ENCODE assay signal across 9 cellular contexts in the genomic region with DNA sequence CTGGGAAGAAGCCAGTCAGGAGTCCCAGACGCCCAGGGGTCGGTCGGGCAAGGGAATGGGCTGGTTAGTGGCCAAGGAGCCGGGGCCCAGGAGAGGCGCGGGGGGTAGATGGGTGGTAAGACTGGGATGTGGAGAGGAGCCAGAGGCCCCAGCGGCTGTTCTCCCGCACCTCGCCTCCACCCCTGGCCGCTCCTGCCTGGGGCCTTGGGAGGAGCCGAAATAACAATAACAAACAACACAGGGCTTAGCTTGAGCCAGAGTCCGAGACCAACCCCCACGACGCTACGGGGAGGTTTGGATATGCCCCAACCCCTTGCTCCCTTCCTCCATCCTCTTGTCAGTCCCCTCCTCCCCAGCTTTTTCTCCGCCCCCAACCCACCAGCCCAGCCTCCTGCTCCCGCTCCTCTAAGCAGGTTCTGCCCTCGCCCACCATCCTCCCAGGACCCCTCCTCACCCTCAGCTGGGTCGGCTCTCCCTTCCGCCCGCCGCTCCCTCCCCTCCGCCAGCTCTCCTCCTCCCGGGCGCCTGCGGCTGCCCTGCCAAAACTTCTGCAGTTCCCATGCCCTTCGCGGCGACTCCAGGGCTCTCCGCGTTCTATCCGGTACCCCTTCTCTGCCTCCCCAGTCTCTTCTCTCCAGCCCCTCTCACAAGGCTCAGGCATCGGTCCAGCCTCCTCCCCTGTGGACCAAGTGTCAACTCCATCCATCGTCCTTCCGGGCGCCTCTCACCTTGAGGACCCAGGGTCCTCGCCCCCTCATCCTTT. TPM values are rescaled to one million over a fixed set of nuclear protein-coding genes. Genes with fewer than 3 reads are reported as not detected.
A peak's percentile ranks its signal among the peaks of the same experiment; 100 is the strongest.
DNase-seq lines count a peak whose midpoint lies in the region; ATAC-seq and TF ChIP-seq lines count a peak whose summit lies in the region.
"Had no signal": no experiment of that assay in that cellular context is flagged by ENCODE, and none has a peak within 500 bp of the region (broad histone marks: within the 10 kb centered on the region; RNA-seq: fewer than 3 reads in every experiment).

No MANE protein-coding gene starts in this region.

- H3K9me3 ChIP-seq in ES-I3 (ENCODE audit: control insufficient read depth, insufficient read depth, low read length): no peaks in the 10 kb centered on the region
- H3K9me3 ChIP-seq in PC-9 (ENCODE audit: insufficient read depth, low read depth): no peaks in the 10 kb centered on the region
- no peaks in the 10 kb centered on the region for H3K9me3 ChIP-seq in esophagus muscularis mucosa

- H3K4me2 ChIP-seq in PC-9: peak overlapping the region; percentile 94

- peak overlapping the region; percentile 66 for H3K4me3 Mint-ChIP-seq in osteocyte (ENCODE audit: unreplicated experiment)

- WGBS in esophagus muscularis mucosa: 11% methylated on average over 37 of the region's 37 CpGs

- peak overlapping the region; percentile 74 for H2AFZ ChIP-seq in PC-9

- peaks cover 26% of the 10 kb centered on the region for H3K36me3 Mint-ChIP-seq in osteocyte (ENCODE audit: unreplicated experiment)

- H3K9ac ChIP-seq in ES-I3 (ENCODE audit: low read depth, low read length): peak overlapping the region; percentile 61; the same call in 1 of the 2 replicates

- H3F3A ChIP-seq in PC-9 (ENCODE audit: insufficient read depth, low read depth): peaks cover 30% of the 10 kb centered on the region

- TSS peak; percentile 9 for BruUV-seq in PC-9 (replicated peaks; lab: Mats Ljungman, UMichigan)

- no peak for TF ChIP-seq EP300 in esophagus muscularis mucosa (IDR thresholded peaks at IDR 0.05)

- H3K4me1 ChIP-seq in ES-I3 (ENCODE audit: insufficient read depth, low read length) (peaks cover 14% of the 10 kb centered on the region), PC-9 (replicated peaks; ENCODE audit: insufficient read depth) (peaks cover 30% of the 10 kb centered on the region), esophagus muscularis mucosa (peaks cover 24 to 36% (median 30%) of the 10 kb centered on the region in 4 donors)

- DNase-seq in PC-9: peak in 1 of 2 experiments; percentile 47
- no peak for DNase-seq in esophagus muscularis mucosa (ENCODE audit: extremely low spot score)
- DNase-seq in osteocyte (ENCODE audit: extremely low spot score, unreplicated experiment): no peak
- DNase-seq in NCI-H526 treated with DMSO at 0.1 percent for 48 hours (lab: John Stamatoyannopoulos, UW): no peak
- DNase-seq: NCI-H2081 had no signal

- no peak overlapping the region for H3K27ac Mint-ChIP-seq in osteocyte (ENCODE audit: unreplicated experiment)

- H3K9me3 Mint-ChIP-seq in osteocyte (ENCODE audit: unreplicated experiment): no peaks in the 10 kb centered on the region

- H3K27ac ChIP-seq in PC-9 (peak overlapping the region; percentile 89), esophagus muscularis mucosa (replicated peaks in 1 of 4) (no peak overlapping the region)

- H3K36me3 ChIP-seq in ES-I3 (ENCODE audit: insufficient read depth, low read length): no peaks in the 10 kb centered on the region
- H3K36me3 ChIP-seq in PC-9 (ENCODE audit: low read depth): no peaks in the 10 kb centered on the region
- H3K36me3 ChIP-seq in esophagus muscularis mucosa: peaks cover 0 to 8% (median 7%) of the 10 kb centered on the region in 4 donors

- H3K9me2 ChIP-seq in PC-9 (ENCODE audit: insufficient read depth): no peaks in the 10 kb centered on the region

- H3K27me3 ChIP-seq in PC-9 (ENCODE audit: insufficient read depth, low read depth): no peaks in the 10 kb centered on the region
- peaks cover 0 to 91% (median 48%) of the 10 kb centered on the region in 4 donors for H3K27me3 ChIP-seq in esophagus muscularis mucosa

- CTCF ChIA-PET in PC-9 (lab: Charles Lee): interaction anchor here (0.7 to 2.2 kb wide), 3 partner anchors 14 to 994 kb away, joined by 3 to 7 read pairs (median 3); no protein-coding TSS in a partner anchor

- ATAC-seq in GM19324 (IDR thresholded peaks at IDR 0.05; ENCODE audit: low FRiP score, unreplicated experiment): no peak
- ATAC-seq in GM21423 (IDR thresholded peaks at IDR 0.05; ENCODE audit: unreplicated experiment): no peak
- no peak for ATAC-seq in GM21723 (IDR thresholded peaks at IDR 0.05; ENCODE audit: unreplicated experiment)

- peaks cover 8% of the 10 kb centered on the region for H4K20me1 ChIP-seq in PC-9 (ENCODE audit: insufficient read depth)

- H3K27me3 Mint-ChIP-seq in osteocyte (ENCODE audit: unreplicated experiment): peaks cover 89% of the 10 kb centered on the region

- intact Hi-C loops in PC-9 (cut with micrococcal nuclease; ENCODE audit: unreplicated experiment) (loop anchor here (1.0 kb wide), 3 partner anchors 7 to 57 kb away; partner anchors contain the start of gene PPP1R11), esophagus muscularis mucosa (cut with DNase I) (no loop called here)

- TF ChIP-seq POLR2A in esophagus muscularis mucosa (IDR thresholded peaks at IDR 0.05; ENCODE audit: low read depth): no peak

- H3K79me2 ChIP-seq in PC-9 (ENCODE audit: low read depth): peaks cover 22% of the 10 kb centered on the region

- TF ChIP-seq CTCF in PC-9 (conservative IDR thresholded peaks at IDR 0.05) (no peak), esophagus muscularis mucosa (IDR thresholded peaks at IDR 0.05) (no peak), osteocyte (IDR thresholded peaks at IDR 0.05) (no peak)

- peaks cover 36% of the 10 kb centered on the region for H3K4me1 Mint-ChIP-seq in osteocyte (ENCODE audit: unreplicated experiment)

- peak overlapping the region; percentile 81 for H3K4me3 ChIP-seq in PC-9
- peak overlapping the region; percentile 14 to 52 (median 28) for H3K4me3 ChIP-seq in esophagus muscularis mucosa

- POLR2A ChIA-PET in PC-9 (lab: Charles Lee; ENCODE audit: unreplicated experiment): no interaction called here

RNA-seq across cellular contexts. Expression of gene RNF39, which starts 1.1 kb away (rescaled TPM):
- total RNA-seq in PC-9 (2021) (7.3 and 7.5 TPM in 2 replicates), esophagus muscularis mucosa (under 1 TPM in 1 of 4 donors, not detected in 3; 0.11 TPM), osteocyte (not detected in 2 replicates)

RNA-seq across cellular contexts. Expression of gene PPP1R11, which starts 7.5 kb away (rescaled TPM):
- total RNA-seq in PC-9 (2021) (48.3 and 49.3 TPM in 2 replicates), esophagus muscularis mucosa (10 to 100 TPM; 50.7 to 64.7 (median 60.2) TPM), osteocyte (46.8 and 52.9 TPM in 2 replicates)

RNA-seq across cellular contexts. Expression of gene POLR1H, which starts 13.4 kb away (rescaled TPM):
- 33.3 and 37.6 TPM in 2 replicates for total RNA-seq in PC-9 (2021)
- 10 to 100 TPM; 12.9 to 21.0 (median 17.4) TPM for total RNA-seq in esophagus muscularis mucosa
- 20.1 and 20.4 TPM in 2 replicates for total RNA-seq in osteocyte

RNA-seq across cellular contexts. Expression of gene TRIM31, which starts 38.4 kb away (rescaled TPM):
- not detected in 2 replicates for total RNA-seq in PC-9 (2021)
- 1 to 10 TPM in 1 of 4 donors, not detected in 3; 1.3 TPM for total RNA-seq in esophagus muscularis mucosa
- total RNA-seq in osteocyte: not detected in 2 replicates
